Comparison of ENCODE assay signal across 2 cellular contexts in the genomic region with DNA sequence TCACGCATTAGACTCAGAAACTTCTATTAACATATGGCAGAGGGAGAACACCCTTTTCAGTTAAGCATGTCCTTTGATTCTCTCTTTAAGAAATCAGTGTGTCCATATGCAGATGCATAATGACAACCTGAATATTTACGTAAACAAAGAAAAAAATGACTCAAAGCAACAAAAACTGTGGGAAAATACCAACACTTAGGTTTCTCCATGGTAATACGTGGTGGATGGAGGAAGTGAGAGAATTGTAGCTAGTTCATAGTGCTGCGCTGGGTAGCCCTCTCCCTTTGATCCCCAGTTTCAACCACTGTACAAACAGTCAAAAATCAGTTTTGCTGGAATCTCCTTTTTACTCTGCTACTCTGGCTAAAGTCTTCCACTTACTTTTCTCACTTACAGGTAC.
TF ChIP-seq lines count a peak whose summit lies in the region.

No MANE protein-coding gene starts in this region.

TF ChIP-seq in HepG2, 621 proteins besides CTCF, POLR2A, EP300 and RAD21:
- TF ChIP-seq TCF7 (IDR thresholded peaks at IDR 0.05; ENCODE audit: low read depth) = peak; percentile 24; the same call in 1 of the 2 replicates
- TF ChIP-seq SETDB1 (CRISPR knock-in tag; IDR thresholded peaks at IDR 0.05; ENCODE audit: borderline replicate concordance) = no peak
- TF ChIP-seq XRCC5 (optimal IDR thresholded peaks at IDR 0.05; ENCODE audit: low read length) = no peak
- TF ChIP-seq SAP130 (CRISPR knock-in tag; IDR thresholded peaks at IDR 0.05; ENCODE audit: low read depth) = 0 out of 2 replicates have a peak, but pooled peaks have one; percentile 26
TF ChIP-seq in HepG2: peak in this region for 2.

TF ChIP-seq in K562, 482 proteins besides CTCF, POLR2A, EP300 and RAD21:
- TF ChIP-seq ARHGAP35 (IDR thresholded peaks at IDR 0.05; ENCODE audit: partially characterized antibody) (no peak), ZNF121 (CRISPR knock-in tag; conservative IDR thresholded peaks at IDR 0.05) (no peak), KLF16 (IDR thresholded peaks at IDR 0.05) (no peak), HDGF (IDR thresholded peaks at IDR 0.05) (no peak), SRF (CRISPR knock-in tag; IDR thresholded peaks at IDR 0.05) (no peak), ZNF282 (CRISPR knock-in tag; IDR thresholded peaks at IDR 0.05) (no peak), SMARCC2 (IDR thresholded peaks at IDR 0.05; ENCODE audit: low read depth) (no peak), ESRRB (CRISPR knock-in tag; IDR thresholded peaks at IDR 0.05; ENCODE audit: borderline replicate concordance) (no peak)
- TF ChIP-seq, protein P1, sequence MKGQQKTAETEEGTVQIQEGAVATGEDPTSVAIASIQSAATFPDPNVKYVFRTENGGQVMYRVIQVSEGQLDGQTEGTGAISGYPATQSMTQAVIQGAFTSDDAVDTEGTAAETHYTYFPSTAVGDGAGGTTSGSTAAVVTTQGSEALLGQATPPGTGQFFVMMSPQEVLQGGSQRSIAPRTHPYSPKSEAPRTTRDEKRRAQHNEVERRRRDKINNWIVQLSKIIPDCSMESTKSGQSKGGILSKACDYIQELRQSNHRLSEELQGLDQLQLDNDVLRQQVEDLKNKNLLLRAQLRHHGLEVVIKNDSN (CRISPR knock-in tag; IDR thresholded peaks at IDR 0.05) = no peak
